Comparison of ENCODE assay signal across 1 cellular context in the genomic region with DNA sequence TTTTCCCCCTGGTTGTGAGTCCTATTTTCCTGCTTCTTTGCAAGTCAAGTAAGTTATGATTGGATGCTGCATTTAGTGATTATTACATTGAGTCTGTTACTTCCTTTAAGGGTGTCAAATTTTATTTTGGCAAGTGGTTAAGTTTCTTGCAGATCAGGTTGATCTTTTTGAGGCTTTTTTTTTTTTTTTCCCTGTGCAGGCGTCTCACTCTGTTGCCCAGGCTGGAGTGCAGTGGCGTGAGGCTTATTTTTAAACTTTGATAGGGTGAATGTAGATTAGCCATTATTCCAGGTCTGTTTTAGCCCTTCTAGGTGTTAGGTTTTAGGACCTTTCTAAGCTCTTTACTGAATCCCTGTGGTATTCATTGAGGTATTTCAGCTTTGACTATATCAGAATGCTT.
TF ChIP-seq lines count a peak whose summit lies in the region.

No MANE protein-coding gene starts in this region.

TF ChIP-seq in liver, 16 proteins besides CTCF, POLR2A, EP300 and RAD21:
- TF ChIP-seq, protein P1, sequence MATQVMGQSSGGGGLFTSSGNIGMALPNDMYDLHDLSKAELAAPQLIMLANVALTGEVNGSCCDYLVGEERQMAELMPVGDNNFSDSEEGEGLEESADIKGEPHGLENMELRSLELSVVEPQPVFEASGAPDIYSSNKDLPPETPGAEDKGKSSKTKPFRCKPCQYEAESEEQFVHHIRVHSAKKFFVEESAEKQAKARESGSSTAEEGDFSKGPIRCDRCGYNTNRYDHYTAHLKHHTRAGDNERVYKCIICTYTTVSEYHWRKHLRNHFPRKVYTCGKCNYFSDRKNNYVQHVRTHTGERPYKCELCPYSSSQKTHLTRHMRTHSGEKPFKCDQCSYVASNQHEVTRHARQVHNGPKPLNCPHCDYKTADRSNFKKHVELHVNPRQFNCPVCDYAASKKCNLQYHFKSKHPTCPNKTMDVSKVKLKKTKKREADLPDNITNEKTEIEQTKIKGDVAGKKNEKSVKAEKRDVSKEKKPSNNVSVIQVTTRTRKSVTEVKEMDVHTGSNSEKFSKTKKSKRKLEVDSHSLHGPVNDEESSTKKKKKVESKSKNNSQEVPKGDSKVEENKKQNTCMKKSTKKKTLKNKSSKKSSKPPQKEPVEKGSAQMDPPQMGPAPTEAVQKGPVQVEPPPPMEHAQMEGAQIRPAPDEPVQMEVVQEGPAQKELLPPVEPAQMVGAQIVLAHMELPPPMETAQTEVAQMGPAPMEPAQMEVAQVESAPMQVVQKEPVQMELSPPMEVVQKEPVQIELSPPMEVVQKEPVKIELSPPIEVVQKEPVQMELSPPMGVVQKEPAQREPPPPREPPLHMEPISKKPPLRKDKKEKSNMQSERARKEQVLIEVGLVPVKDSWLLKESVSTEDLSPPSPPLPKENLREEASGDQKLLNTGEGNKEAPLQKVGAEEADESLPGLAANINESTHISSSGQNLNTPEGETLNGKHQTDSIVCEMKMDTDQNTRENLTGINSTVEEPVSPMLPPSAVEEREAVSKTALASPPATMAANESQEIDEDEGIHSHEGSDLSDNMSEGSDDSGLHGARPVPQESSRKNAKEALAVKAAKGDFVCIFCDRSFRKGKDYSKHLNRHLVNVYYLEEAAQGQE (IDR thresholded peaks at IDR 0.05), result no peak
- TF ChIP-seq EGR1 (IDR thresholded peaks at IDR 0.05; ENCODE audit: low read depth in 2 of 2), result no peak
- no peak for TF ChIP-seq FOXA1 (IDR thresholded peaks at IDR 0.05)
- TF ChIP-seq RXRA (IDR thresholded peaks at IDR 0.05), result no peak
- TF ChIP-seq, protein P2, sequence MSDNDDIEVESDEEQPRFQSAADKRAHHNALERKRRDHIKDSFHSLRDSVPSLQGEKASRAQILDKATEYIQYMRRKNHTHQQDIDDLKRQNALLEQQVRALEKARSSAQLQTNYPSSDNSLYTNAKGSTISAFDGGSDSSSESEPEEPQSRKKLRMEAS (IDR thresholded peaks at IDR 0.05), result no peak
- no peak for TF ChIP-seq HNF4A (conservative IDR thresholded peaks at IDR 0.05)
- no peak for TF ChIP-seq YY1 (IDR thresholded peaks at IDR 0.05)
- no peak for TF ChIP-seq GABPA (IDR thresholded peaks at IDR 0.05 in 1 of 2, conservative IDR thresholded peaks at IDR 0.05 in 1 of 2)
- TF ChIP-seq SP1 (IDR thresholded peaks at IDR 0.05), result no peak
- TF ChIP-seq, protein P3, sequence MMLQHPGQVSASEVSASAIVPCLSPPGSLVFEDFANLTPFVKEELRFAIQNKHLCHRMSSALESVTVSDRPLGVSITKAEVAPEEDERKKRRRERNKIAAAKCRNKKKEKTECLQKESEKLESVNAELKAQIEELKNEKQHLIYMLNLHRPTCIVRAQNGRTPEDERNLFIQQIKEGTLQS (IDR thresholded peaks at IDR 0.05), result no peak
- TF ChIP-seq HNF4G (IDR thresholded peaks at IDR 0.05), result no peak
- TF ChIP-seq TAF1 (conservative IDR thresholded peaks at IDR 0.05), result no peak
- TF ChIP-seq JUND (IDR thresholded peaks at IDR 0.05), result no peak
